Comparison of ENCODE assay signal across 12 cellular contexts in genomic region chr11:117997436-117998200, GRCh38. TPM values are rescaled to one million over a fixed set of nuclear protein-coding genes. Genes with fewer than 3 reads are reported as not detected.
DNase-seq lines count a peak whose midpoint lies in the region; ATAC-seq and TF ChIP-seq lines count a peak whose summit lies in the region.
"Had no signal": no experiment of that assay in that cellular context is flagged by ENCODE, and none has a peak within 500 bp of the region (broad histone marks: within the 10 kb centered on the region; RNA-seq: fewer than 3 reads in every experiment).

No MANE protein-coding gene starts in this region.

- H3K9me3 Mint-ChIP-seq in activated T-cell treated with anti-CD3 and anti-CD28 coated beads, Interleukin-2, amount 50 U/mL, for 72 hours, result peaks cover 5 to 6% of the 10 kb centered on the region in 2 donors
- H3K9me3 Mint-ChIP-seq in stimulated activated naive CD8-positive, alpha-beta T cell treated with anti-CD3 and anti-CD28 coated beads, Interleukin-15, amount 100 ng/mL, for 72 hours, result peaks cover 6 to 8% of the 10 kb centered on the region in 2 donors

- no peak for TF ChIP-seq CTCF in RWPE1 (conservative IDR thresholded peaks at IDR 0.05; ENCODE audit: low read depth)

- H3K27ac Mint-ChIP-seq in activated T-cell treated with anti-CD3 and anti-CD28 coated beads, Interleukin-2, amount 50 U/mL, for 72 hours, result peak overlapping the region; percentile 78
- peak overlapping the region in 1 of 2 donors; percentile 57 for H3K27ac Mint-ChIP-seq in stimulated activated naive CD8-positive, alpha-beta T cell treated with anti-CD3 and anti-CD28 coated beads, Interleukin-15, amount 100 ng/mL, for 72 hours

- peak; percentile 29 for DNase-seq in stimulated activated naive CD4-positive, alpha-beta T cell treated with Interleukin-2 at 50 U/mL for 16 hours (lab: John Stamatoyannopoulos, UW)
- DNase-seq in stimulated activated naive CD4-positive, alpha-beta T cell (lab: John Stamatoyannopoulos, UW), result no peak
- DNase-seq in activated T-cell treated with anti-CD3 and anti-CD28 coated beads, Interleukin-2, amount 50 U/mL, for 72 hours, result peak in 1 of 2 donors; percentile 50
- DNase-seq in stimulated activated naive CD8-positive, alpha-beta T cell treated with anti-CD3 and anti-CD28 coated beads, Interleukin-15, amount 100 ng/mL, for 72 hours, result peak in 1 of 2 donors; percentile 52
- DNase-seq in Right ventricle myocardium superior (no peak), posterior cingulate gyrus (no peak), RWPE1 (ENCODE audit: low spot score) (no peak)
- DNase-seq: NCI-H510A treated with DMSO at 0.1 percent for 48 hours, SK-N-SH had no signal

- H3K27me3 Mint-ChIP-seq in activated T-cell treated with anti-CD3 and anti-CD28 coated beads, Interleukin-2, amount 50 U/mL, for 72 hours (ENCODE audit: low read depth), result no peaks in the 10 kb centered on the region
- no peaks in the 10 kb centered on the region for H3K27me3 Mint-ChIP-seq in stimulated activated naive CD8-positive, alpha-beta T cell treated with anti-CD3 and anti-CD28 coated beads, Interleukin-15, amount 100 ng/mL, for 72 hours

- ATAC-seq in HG03039 (IDR thresholded peaks at IDR 0.05; ENCODE audit: unreplicated experiment), result peak; percentile 3
- ATAC-seq in activated T-cell treated with anti-CD3 and anti-CD28 coated beads, Interleukin-2, amount 50 U/mL, for 72 hours (replicated peaks in 1 of 2), result peak; percentile 4 to 5
- ATAC-seq in stimulated activated naive CD8-positive, alpha-beta T cell treated with anti-CD3 and anti-CD28 coated beads, Interleukin-15, amount 100 ng/mL, for 72 hours, result peak; percentile 14
- ATAC-seq in Right ventricle myocardium superior (ENCODE audit: poor library complexity), result no peak
- ATAC-seq: HCT116 had no signal

- intact Hi-C loops in Right ventricle myocardium superior (cut with DNase I) (no loop called here), posterior cingulate gyrus (cut with DNase I) (no loop called here)

- H3K36me3 Mint-ChIP-seq in activated T-cell treated with anti-CD3 and anti-CD28 coated beads, Interleukin-2, amount 50 U/mL, for 72 hours (ENCODE audit: insufficient read depth in 2 of 2), result peaks cover 24 to 47% of the 10 kb centered on the region in 2 donors

- CTCF ChIA-PET in RWPE1 (lab: Yijun Ruan, JAX), result no interaction called here

- H3K4me1 Mint-ChIP-seq in activated T-cell treated with anti-CD3 and anti-CD28 coated beads, Interleukin-2, amount 50 U/mL, for 72 hours (ENCODE audit: low read depth), result peaks cover 90% of the 10 kb centered on the region
- H3K4me1 Mint-ChIP-seq in stimulated activated naive CD8-positive, alpha-beta T cell treated with anti-CD3 and anti-CD28 coated beads, Interleukin-15, amount 100 ng/mL, for 72 hours, result peaks cover 95% of the 10 kb centered on the region

- H3K4me3 Mint-ChIP-seq in activated T-cell treated with anti-CD3 and anti-CD28 coated beads, Interleukin-2, amount 50 U/mL, for 72 hours, result peak overlapping the region; percentile 4 to 64
- peak overlapping the region in 1 of 2 donors; percentile 6 for H3K4me3 Mint-ChIP-seq in stimulated activated naive CD8-positive, alpha-beta T cell treated with anti-CD3 and anti-CD28 coated beads, Interleukin-15, amount 100 ng/mL, for 72 hours

- no peak overlapping the region for H3K27ac ChIP-seq in RWPE1
- H3K27ac ChIP-seq: hepatocyte had no signal

- POLR2A ChIA-PET in RWPE1 (lab: Yijun Ruan, JAX; ENCODE audit: low non-redundant PET), result no interaction called here

RNA-seq across cellular contexts. Expression of gene IL10RA, which starts 11.4 kb away (rescaled TPM):
- 100 to 1,000 TPM in 1 of 2 donors, 10 to 100 TPM in 1; 79.6 to 123 TPM for total RNA-seq in activated T-cell treated with anti-CD3 and anti-CD28 coated beads, Interleukin-2, amount 50 U/mL, for 72 hours
- total RNA-seq in Right ventricle myocardium superior, result 6.2 TPM

Comparison
In these comparisons a context has a peak if more than half of its experiments do, and no peak if none do; other contexts are left out.
1. RNA of gene IL10RA, which starts 11.4 kb away (total RNA-seq): 79.6 to 123 TPM in activated T-cell treated with anti-CD3 and anti-CD28 coated beads, Interleukin-2, amount 50 U/mL, for 72 hours; 6.2 TPM in Right ventricle myocardium superior (single experiment); every median in the first group is over 10 times any median in the second.